In genomic region chr6:291697-292505, GRCh38 we compare ENCODE assay signal across 8 cellular contexts. TPM values are rescaled to one million over a fixed set of nuclear protein-coding genes. Genes with fewer than 3 reads are reported as not detected.
DNase-seq lines count a peak whose midpoint lies in the region; ATAC-seq and TF ChIP-seq lines count a peak whose summit lies in the region.

Gene DUSP22 (plus strand): TSS chr6:292487. CDS start chr6:292540, 53 bp downstream.

- H3K27me3 ChIP-seq in Peyer's patch: no peaks in the 10 kb centered on the region
- no peaks in the 10 kb centered on the region for H3K27me3 ChIP-seq in heart left ventricle
- H3K27me3 ChIP-seq in vagina: no peaks in the 10 kb centered on the region

- peaks cover 5% of the 10 kb centered on the region for H3K36me3 Mint-ChIP-seq in activated naive CD8-positive, alpha-beta T cell treated with anti-CD3 and anti-CD28 coated beads, Interleukin-2, amount 10 ng/mL, durations not matched to agents 7 days and 5 days

- H3K27me3 Mint-ChIP-seq in activated naive CD8-positive, alpha-beta T cell treated with anti-CD3 and anti-CD28 coated beads, Interleukin-2, amount 10 ng/mL, durations not matched to agents 7 days and 5 days: no peaks in the 10 kb centered on the region

- no peaks in the 10 kb centered on the region for H3K9me3 Mint-ChIP-seq in activated naive CD8-positive, alpha-beta T cell treated with anti-CD3 and anti-CD28 coated beads, Interleukin-2, amount 10 ng/mL, durations not matched to agents 7 days and 5 days

- H3K4me1 Mint-ChIP-seq in activated naive CD8-positive, alpha-beta T cell treated with anti-CD3 and anti-CD28 coated beads, Interleukin-2, amount 10 ng/mL, durations not matched to agents 7 days and 5 days: peaks cover 47% of the 10 kb centered on the region

- H3K27ac ChIP-seq in Peyer's patch: peak within 1 kb of the TSS; percentile 92 to 99 (median 97)
- H3K27ac ChIP-seq in heart left ventricle: peak within 1 kb of the TSS; percentile 89 to 99 (median 96)
- H3K27ac ChIP-seq in vagina: peak within 1 kb of the TSS; percentile 97

- H3K36me3 ChIP-seq in Peyer's patch: no peaks in the 10 kb centered on the region
- H3K36me3 ChIP-seq in heart left ventricle: no peaks in the 10 kb centered on the region
- no peaks in the 10 kb centered on the region for H3K36me3 ChIP-seq in vagina

- POLR2A ChIA-PET in activated naive CD8-positive, alpha-beta T cell treated with anti-CD3 and anti-CD28 coated beads, Interleukin-2, amount 10 ng/mL, durations not matched to agents 7 days and 5 days (lab: Charles Lee): interaction anchor here (1.1 to 2.6 kb wide), 8 partner anchors 46 to 112 kb away, joined by 3 to 19 read pairs (median 7); partner anchors contain the start of gene IRF4

- H3K4me1 ChIP-seq in Peyer's patch (peaks cover 0 to 31% (median 12%) of the 10 kb centered on the region in 4 donors), heart left ventricle (peaks cover 0 to 76% (median 20%) of the 10 kb centered on the region in 12 donors), vagina (peaks cover 37% of the 10 kb centered on the region)

- H3K4me3 ChIP-seq in GM12865 (ENCODE audit: low read depth, low read length) (peak within 1 kb of the TSS; percentile 86), Peyer's patch (peak within 1 kb of the TSS; percentile 50 to 84 (median 68)), heart left ventricle (peak within 1 kb of the TSS; percentile 55 to 87 (median 71)), vagina (peak within 1 kb of the TSS; percentile 54 to 72)

- peak within 1 kb of the TSS; percentile 91 for H3K4me3 Mint-ChIP-seq in activated naive CD8-positive, alpha-beta T cell treated with anti-CD3 and anti-CD28 coated beads, Interleukin-2, amount 10 ng/mL, durations not matched to agents 7 days and 5 days

- TF ChIP-seq CTCF in GM12865 (IDR thresholded peaks at IDR 0.05; ENCODE audit: insufficient read depth, low read depth, low read length, missing control alignments): no peak
- no peak for TF ChIP-seq CTCF in Peyer's patch (IDR thresholded peaks at IDR 0.05)
- TF ChIP-seq CTCF in heart left ventricle (IDR thresholded peaks at IDR 0.05): peak in 1 of 12 donors; percentile 27
- no peak for TF ChIP-seq CTCF in vagina (IDR thresholded peaks at IDR 0.05)

- intact Hi-C loops in heart left ventricle (cut with DNase I): loop anchor here in 3 of 10 donors (5.0 kb wide), 3 partner anchors 45 to 425 kb away; no protein-coding TSS in a partner anchor
- intact Hi-C loops in vagina (cut with DNase I): no loop called here

- peak; percentile 59 to 91 for TF ChIP-seq POLR2A in Peyer's patch (IDR thresholded peaks at IDR 0.05)
- TF ChIP-seq POLR2A in heart left ventricle (IDR thresholded peaks at IDR 0.05): peak; percentile 16 to 78
- TF ChIP-seq POLR2A in vagina (IDR thresholded peaks at IDR 0.05): peak in 1 of 2 donors; percentile 87

- WGBS in heart left ventricle, 4 donors: 18 to 25% (median 22%) methylated on average over 30 to 85 of the region's 85 CpGs

- ATAC-seq in HG02642 (IDR thresholded peaks at IDR 0.05; ENCODE audit: poor library complexity, unreplicated experiment) (peak; percentile 62), heart left ventricle (peak; percentile 70 to 93 (median 88))
- peak; percentile 74 for ATAC-seq in activated naive CD8-positive, alpha-beta T cell treated with anti-CD3 and anti-CD28 coated beads, Interleukin-2, amount 10 ng/mL, durations not matched to agents 7 days and 5 days (ENCODE audit: low read depth)

- DNase-seq in GM12865 (ENCODE audit: low read depth): peak; percentile 92
- DNase-seq in Peyer's patch: peak; percentile 87 to 95 (median 95)
- DNase-seq in activated naive CD8-positive, alpha-beta T cell treated with anti-CD3 and anti-CD28 coated beads, Interleukin-2, amount 10 ng/mL, durations not matched to agents 7 days and 5 days: peak; percentile 91
- peak; percentile 91 to 94 (median 93) for DNase-seq in heart left ventricle
- DNase-seq in putamen (ENCODE audit: low spot score): peak; percentile 87
- DNase-seq in vagina (ENCODE audit: extremely low spot score in 2 of 2): no peak
- no peak for DNase-seq in DMS 273 (lab: John Stamatoyannopoulos, UW; ENCODE audit: unreplicated experiment)

- H3K9me3 ChIP-seq in Peyer's patch (no peaks in the 10 kb centered on the region), heart left ventricle (no peaks in the 10 kb centered on the region), vagina (no peaks in the 10 kb centered on the region)

- peak within 1 kb of the TSS; percentile 91 for H3K27ac Mint-ChIP-seq in activated naive CD8-positive, alpha-beta T cell treated with anti-CD3 and anti-CD28 coated beads, Interleukin-2, amount 10 ng/mL, durations not matched to agents 7 days and 5 days

RNA-seq across cellular contexts. Expression of gene DUSP22, which starts in this region (rescaled TPM):
- 10 to 100 TPM; 34.7 to 75.9 (median 48.5) TPM for total RNA-seq in Peyer's patch
- 10 to 100 TPM; 49.1 to 50.4 TPM for total RNA-seq in activated naive CD8-positive, alpha-beta T cell treated with anti-CD3 and anti-CD28 coated beads, Interleukin-2, amount 10 ng/mL, durations not matched to agents 7 days and 5 days
- total RNA-seq in heart left ventricle: 10 to 100 TPM; 40.4 to 79.9 (median 48.2) TPM
- polyA plus RNA-seq in heart left ventricle: 10 to 100 TPM; 33.4 to 51.5 TPM
- 57.5 TPM for total RNA-seq in vagina

Comparison
In these comparisons a context has a peak if more than half of its experiments do, and no peak if none do; other contexts are left out.
1. DNase-seq: peak in GM12865 (single experiment), Peyer's patch (3 of 3), activated naive CD8-positive, alpha-beta T cell treated with anti-CD3 and anti-CD28 coated beads, Interleukin-2, amount 10 ng/mL, durations not matched to agents 7 days and 5 days (single experiment), heart left ventricle (5 of 5) and putamen (single experiment); none in vagina (0 of 2) and DMS 273 (single experiment).
2. Peak in every context shown above with its lines, with median percentiles within 50 percentile points of each other: H3K4me3 ChIP-seq, ATAC-seq and H3K27ac ChIP-seq.